16 cellular contexts compared by ENCODE assay signal in genomic region chr1:39317910-39318633, GRCh38.
DNase-seq lines count a peak whose midpoint lies in the region; FAIRE-seq and TF ChIP-seq lines count a peak whose summit lies in the region.
"Had no signal": no experiment of that assay in that cellular context is flagged by ENCODE, and none has a peak within 500 bp of the region (broad histone marks: within the 10 kb centered on the region; RNA-seq: fewer than 3 reads in every experiment).

No MANE protein-coding gene starts in this region.

- peaks cover 24 to 67% (median 65%) of the 10 kb centered on the region in 3 experiments for H3K36me3 Mint-ChIP-seq in H9 (ENCODE audit: insufficient read depth in 1 of 3, low read depth in 3 of 3)

- no peak overlapping the region; a peak in 1 of 7 replicates for H3K27ac Mint-ChIP-seq in H9
- H3K27ac Mint-ChIP-seq: CD8-positive, alpha-beta T cell had no signal

- no peak overlapping the region for H3K23ac ChIP-seq in H9 (ENCODE audit: insufficient read length, low read depth, low read length)

- no peak overlapping the region for H3K4me2 ChIP-seq in H9 (ENCODE audit: insufficient read depth, insufficient read length, low read length)

- no peaks in the 10 kb centered on the region for H3K9me3 Mint-ChIP-seq in H9
- H3K9me3 Mint-ChIP-seq: CD8-positive, alpha-beta T cell; IgD-negative memory B cell had no signal

- H3K4me3 ChIP-seq in colonic mucosa = no peak overlapping the region
- no peak overlapping the region for H3K4me3 ChIP-seq in mesodermal cell (ENCODE audit: extremely low read depth, insufficient read depth, low read length, poor library complexity, severe bottlenecking)
- no peak overlapping the region for H3K4me3 ChIP-seq in kidney (ENCODE audit: low read length in 2 of 2)
- H3K4me3 ChIP-seq: SJCRH30, tibial nerve had no signal

- H3T11ph ChIP-seq in H9 (ENCODE audit: low read length) = no peak overlapping the region

- H3K27me3 ChIP-seq in colonic mucosa = no peaks in the 10 kb centered on the region
- H3K27me3 ChIP-seq in H9 (ENCODE audit: insufficient read depth, low read length) = no peaks in the 10 kb centered on the region
- H3K27me3 ChIP-seq: SJCRH30, tibial nerve had no signal

- peak overlapping the region; percentile 32 for H3K27ac ChIP-seq in colonic mucosa
- peak overlapping the region; percentile 68 for H3K27ac ChIP-seq in mesodermal cell (ENCODE audit: low read depth, low read length, severe bottlenecking)
- no peak overlapping the region for H3K27ac ChIP-seq in H9 (ENCODE audit: insufficient read length, low read depth, low read length)
- no peak overlapping the region for H3K27ac ChIP-seq in kidney (ENCODE audit: low read depth in 2 of 2, low read length in 2 of 2)
- H3K27ac ChIP-seq: SJCRH30, tibial nerve had no signal

- no peaks in the 10 kb centered on the region for H4K20me1 ChIP-seq in H9 (ENCODE audit: control insufficient read depth, insufficient read depth, insufficient read length)

- H4K5ac ChIP-seq in H9 (ENCODE audit: insufficient read length, low read depth, low read length) = no peak overlapping the region

- H3K79me2 ChIP-seq in H9 (ENCODE audit: insufficient read depth, low read length) = no peaks in the 10 kb centered on the region

- H2AFZ ChIP-seq in H9 (ENCODE audit: low read length) = no peak overlapping the region

- H2BK20ac ChIP-seq in H9 (ENCODE audit: low read depth, low read length, poor library complexity, severe bottlenecking) = no peak overlapping the region

- no peaks in the 10 kb centered on the region for H3K4me1 ChIP-seq in colonic mucosa
- peaks cover 11% of the 10 kb centered on the region for H3K4me1 ChIP-seq in mesodermal cell (ENCODE audit: control insufficient read depth, insufficient read depth, low read length, poor library complexity, severe bottlenecking)
- no peaks in the 10 kb centered on the region for H3K4me1 ChIP-seq in H9 (ENCODE audit: insufficient read depth, low read length)
- H3K4me1 ChIP-seq in kidney (ENCODE audit: control insufficient read depth in 1 of 2, insufficient read depth in 1 of 2, low read depth in 1 of 2, low read length in 2 of 2) = no peaks in the 10 kb centered on the region
- H3K4me1 ChIP-seq: SJCRH30, tibial nerve had no signal

- no peaks in the 10 kb centered on the region for H3K27me3 Mint-ChIP-seq in H9 (ENCODE audit: low read depth)
- H3K27me3 Mint-ChIP-seq: IgD-negative memory B cell had no signal

- no peak overlapping the region for H4K8ac ChIP-seq in H9 (replicated peaks; ENCODE audit: insufficient read length, low read depth, low read length)

- intact Hi-C loops in colonic mucosa (cut with DNase I) (no loop called here), kidney (cut with DNase I) (no loop called here)

- no peak overlapping the region for H3K56ac ChIP-seq in H9 (ENCODE audit: insufficient read length, low read depth, low read length)

- TF ChIP-seq CTCF in colonic mucosa (IDR thresholded peaks at IDR 0.05) (no peak), GM10266 (IDR thresholded peaks at IDR 0.05; ENCODE audit: control insufficient read depth, insufficient read depth, low read depth, missing control alignments) (no peak), H9 (conservative IDR thresholded peaks at IDR 0.05) (no peak), kidney (IDR thresholded peaks at IDR 0.05; ENCODE audit: borderline replicate concordance, extremely low read depth, insufficient read depth) (no peak)

- no peaks in the 10 kb centered on the region for H3K23me2 ChIP-seq in H9 (ENCODE audit: insufficient read length, low read depth, low read length, poor library complexity, severe bottlenecking)

- no peak overlapping the region for H3K4ac ChIP-seq in H9 (ENCODE audit: low read depth, low read length)

- H3K14ac ChIP-seq in H9 (ENCODE audit: insufficient read depth, low read length) = no peak overlapping the region

- FAIRE-seq in kidney (lab: Jason Lieb, UNC) = no peak
- FAIRE-seq: TTC549 had no signal

- H3K36me3 ChIP-seq in colonic mucosa = peaks cover 7% of the 10 kb centered on the region
- H3K36me3 ChIP-seq in mesodermal cell (ENCODE audit: control insufficient read depth, insufficient read depth, low read length) = peaks cover 94% of the 10 kb centered on the region
- peaks cover 49 to 69% of the 10 kb centered on the region in 2 donors for H3K36me3 ChIP-seq in kidney (ENCODE audit: control insufficient read depth in 1 of 2, insufficient read depth in 2 of 2, low read length in 2 of 2)

- no peak overlapping the region for H2BK15ac ChIP-seq in H9 (ENCODE audit: low read depth, low read length)

- H2BK5ac ChIP-seq in H9 (ENCODE audit: insufficient read length, low read length) = no peak overlapping the region

- 63 to 75% methylated on average over 1 to 3 of the region's 6 CpGs for WGBS in mesodermal cell (ENCODE audit: insufficient coverage in 2 of 2), 2 experiments
- no CpG with 5 or more reads among the region's 6 CpGs for WGBS in H9 (ENCODE audit: extremely low coverage, insufficient read length, low lambda C conversion rate)

- no peaks in the 10 kb centered on the region for H3K79me1 ChIP-seq in H9 (ENCODE audit: insufficient read depth, low read depth, low read length, poor library complexity, severe bottlenecking)

- no peak overlapping the region for H2AK5ac ChIP-seq in H9 (ENCODE audit: insufficient read length, low read length)

- DNase-seq in DMS53 (lab: John Stamatoyannopoulos, UW) = peak; percentile 12
- DNase-seq in DMS53 treated with DMSO at 0.1 percent for 48 hours (lab: John Stamatoyannopoulos, UW; ENCODE audit: unreplicated experiment) = no peak
- DNase-seq in NCI-H2107 treated with DMSO at 0.1 percent for 48 hours (lab: John Stamatoyannopoulos, UW; ENCODE audit: unreplicated experiment) = peak; percentile 99
- peak; percentile 31 for DNase-seq in colonic mucosa
- DNase-seq in GM10266 (ENCODE audit: extremely low spot score) = no peak
- DNase-seq in H9 = no peak
- DNase-seq in kidney = no peak
- DNase-seq: 8988T; CD8-positive, alpha-beta T cell; mammary epithelial cell; NCI-H146 had no signal

- no peak overlapping the region for H3K9ac ChIP-seq in colonic mucosa (ENCODE audit: low read depth in 2 of 2, low read length in 2 of 2)
- no peak overlapping the region for H3K9ac ChIP-seq in H9 (ENCODE audit: extremely low read depth, insufficient read length, low read length)
- H3K9ac ChIP-seq in kidney (ENCODE audit: low read length in 2 of 2) = no peak overlapping the region

- H3K4me1 Mint-ChIP-seq in H9 = no peaks in the 10 kb centered on the region

- H4K91ac ChIP-seq in H9 (ENCODE audit: insufficient read length, low read depth, low read length) = no peak overlapping the region

- H3K9me3 ChIP-seq in colonic mucosa (no peaks in the 10 kb centered on the region), mesodermal cell (ENCODE audit: control insufficient read depth, low read length) (no peaks in the 10 kb centered on the region), H9 (ENCODE audit: control insufficient read depth, low read depth, low read length) (no peaks in the 10 kb centered on the region), kidney (ENCODE audit: control insufficient read depth in 1 of 2, low read length in 2 of 2) (no peaks in the 10 kb centered on the region)
- H3K9me3 ChIP-seq: SJCRH30, tibial nerve had no signal

- H2BK12ac ChIP-seq in H9 (ENCODE audit: insufficient read length, low read depth, low read length) = no peak overlapping the region

- H2BK120ac ChIP-seq in H9 (ENCODE audit: low read depth, low read length, poor library complexity, severe bottlenecking) = no peak overlapping the region

- H3K18ac ChIP-seq in H9 (ENCODE audit: insufficient read length, low read depth, low read length) = no peak overlapping the region

- no peak overlapping the region for H3K4me3 Mint-ChIP-seq in H9
- H3K4me3 Mint-ChIP-seq: CD8-positive, alpha-beta T cell had no signal

Comparison
In these comparisons a context has a peak if more than half of its experiments do, and no peak if none do; other contexts are left out.
1. DNase-seq: peak in DMS53 (single experiment), NCI-H2107 treated with DMSO at 0.1 percent for 48 hours (single experiment) and colonic mucosa (single experiment); none in DMS53 treated with DMSO at 0.1 percent for 48 hours (single experiment), GM10266 (single experiment), H9 (single experiment) and kidney (single experiment).
2. H3K27ac ChIP-seq: peak in colonic mucosa (single experiment) and mesodermal cell (single experiment); none in H9 (single experiment) and kidney (0 of 2).